9 cellular contexts compared by ENCODE assay signal in genomic region chr10:126165865-126166264, GRCh38.
"Had no signal": no experiment of that assay in that cellular context is flagged by ENCODE, and none has a peak within 500 bp of the region (broad histone marks: within the 10 kb centered on the region; RNA-seq: fewer than 3 reads in every experiment).

No MANE protein-coding gene starts in this region.

- H3K4me3 Mint-ChIP-seq: GM23338, HFFc6 had no signal

- H3K36me3 ChIP-seq: HAP-1 had no signal

- H3K4me2 ChIP-seq: GM23338 had no signal

- H3K9me3 Mint-ChIP-seq: GM23338, HFFc6 had no signal

- ATAC-seq: GM23338, HCT116 had no signal

- H3K27ac Mint-ChIP-seq: GM23338, HFFc6 had no signal

- FAIRE-seq: HTR-8/SVneo had no signal

- H3K4me3 ChIP-seq: GM23338, HAP-1 had no signal

- H3K4me1 ChIP-seq: HAP-1 had no signal

- DNase-seq: H7, HFFc6, Kasumi-1, KBM-7 had no signal

- H2AFZ ChIP-seq: GM23338 had no signal

- H3K27ac ChIP-seq: HL-60 had no signal

- H3K9me3 ChIP-seq: HAP-1 had no signal
